Comparison of ENCODE assay signal across 2 cellular contexts in the genomic region with DNA sequence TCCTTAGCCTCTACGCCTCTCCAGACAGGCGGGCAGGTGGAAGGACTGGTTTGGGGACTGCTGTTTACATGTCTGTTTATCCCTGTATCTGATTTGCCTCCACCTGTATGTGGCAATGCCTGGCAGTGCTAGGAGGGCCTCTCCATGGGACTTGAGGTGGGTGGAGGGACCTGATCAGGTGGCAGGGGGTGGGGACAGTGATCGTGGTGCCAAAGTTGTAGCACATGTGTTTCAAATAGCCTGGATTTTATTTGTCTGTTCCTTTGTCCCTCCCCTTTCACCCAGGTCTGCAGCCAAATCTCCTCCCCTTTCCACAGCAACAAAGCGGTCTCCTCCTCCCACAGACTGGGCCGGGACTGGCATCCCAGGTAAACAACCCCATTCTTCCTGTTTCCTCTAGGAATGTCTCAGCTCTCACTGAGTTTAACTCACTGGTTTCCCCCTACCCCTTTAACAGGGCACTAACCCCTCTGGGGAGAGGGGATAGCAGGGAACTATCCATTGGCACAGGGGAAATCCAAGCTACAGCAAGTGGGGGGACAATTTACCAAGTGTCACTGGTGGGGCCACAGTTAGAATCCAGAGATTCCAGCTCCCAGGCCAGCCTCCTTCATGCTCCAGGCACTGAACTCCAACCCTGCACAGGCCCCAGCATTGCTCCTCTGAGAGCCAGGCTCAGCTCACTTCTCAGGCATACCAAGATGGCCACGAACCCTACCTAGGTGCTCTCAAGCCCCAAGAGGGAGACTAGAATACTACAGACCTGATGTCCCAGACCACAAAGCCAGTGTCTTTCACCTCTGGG.
TF ChIP-seq lines count a peak whose summit lies in the region.

No MANE protein-coding gene starts in this region.

TF ChIP-seq in Ishikawa, 13 proteins besides CTCF, POLR2A, EP300 and RAD21:
- TF ChIP-seq CEBPB (IDR thresholded peaks at IDR 0.05): peak; percentile 51; the same call in 1 of the 2 replicates
- no peak for TF ChIP-seq CREB1 (IDR thresholded peaks at IDR 0.05; ENCODE audit: low read depth)

TF ChIP-seq in HepG2, 621 proteins besides CTCF, POLR2A, EP300 and RAD21:
- TF ChIP-seq ERF (CRISPR knock-in tag; IDR thresholded peaks at IDR 0.05) (no peak), SP2 (CRISPR knock-in tag; IDR thresholded peaks at IDR 0.05) (no peak), TAF15 (IDR thresholded peaks at IDR 0.05; ENCODE audit: low read depth, low read length, poor library complexity, severe bottlenecking) (no peak), ZFP36L2 (CRISPR knock-in tag; IDR thresholded peaks at IDR 0.05) (no peak), ZNF160 (CRISPR knock-in tag; IDR thresholded peaks at IDR 0.05) (no peak), HDAC2 (CRISPR knock-in tag; IDR thresholded peaks at IDR 0.05) (no peak)
